Comparison of ENCODE assay signal across 18 cellular contexts in genomic region chr2:128753321-128753720, GRCh38.
A peak's percentile ranks its signal among the peaks of the same experiment; 100 is the strongest.
DNase-seq lines count a peak whose midpoint lies in the region; ATAC-seq and TF ChIP-seq lines count a peak whose summit lies in the region.
"Had no signal": no experiment of that assay in that cellular context is flagged by ENCODE, and none has a peak within 500 bp of the region (broad histone marks: within the 10 kb centered on the region; RNA-seq: fewer than 3 reads in every experiment).

No MANE protein-coding gene starts in this region.

- no peak overlapping the region for H3K27ac Mint-ChIP-seq in WTC11
- peak overlapping the region; percentile 9 for H3K27ac Mint-ChIP-seq in stimulated activated memory B cell treated with anti-CD40 and anti-IgM and Interleukin-4, amounts not matched to agents 10 μg/mL and 1 μg/mL and 100 μg/mL, for 72 hours
- no peak overlapping the region for H3K27ac Mint-ChIP-seq in stimulated activated naive B cell treated with anti-CD40 and anti-IgM and Interleukin-4, amounts not matched to agents 10 μg/mL and 1 μg/mL and 100 μg/mL, for 72 hours
- H3K27ac Mint-ChIP-seq: CD14-positive monocyte had no signal

- ATAC-seq in heart left ventricle = peak in 1 of 4 donors; percentile 63
- no peak for ATAC-seq in right cardiac atrium
- ATAC-seq in WTC11 = peak; percentile 15; the same call in 1 of the 2 replicates
- no peak for ATAC-seq in stimulated activated memory B cell treated with anti-CD40 and anti-IgM and Interleukin-4, amounts not matched to agents 10 μg/mL and 1 μg/mL and 100 μg/mL, for 72 hours
- ATAC-seq in stimulated activated naive B cell treated with anti-CD40 and anti-IgM and Interleukin-4, amounts not matched to agents 10 μg/mL and 1 μg/mL and 100 μg/mL, for 72 hours (replicated peaks) = no peak
- ATAC-seq: HCT116, PC-3 had no signal

- H3K4me3 ChIP-seq in heart left ventricle = no peak overlapping the region
- no peak overlapping the region for H3K4me3 ChIP-seq in right cardiac atrium (ENCODE audit: low read length)
- H3K4me3 ChIP-seq in right atrium auricular region = no peak overlapping the region

- H3K4me3 Mint-ChIP-seq in WTC11 = no peak overlapping the region
- no peak overlapping the region for H3K4me3 Mint-ChIP-seq in stimulated activated memory B cell treated with anti-CD40 and anti-IgM and Interleukin-4, amounts not matched to agents 10 μg/mL and 1 μg/mL and 100 μg/mL, for 72 hours
- no peak overlapping the region for H3K4me3 Mint-ChIP-seq in stimulated activated naive B cell treated with anti-CD40 and anti-IgM and Interleukin-4, amounts not matched to agents 10 μg/mL and 1 μg/mL and 100 μg/mL, for 72 hours
- H3K4me3 Mint-ChIP-seq: CD14-positive monocyte had no signal

- POLR2A ChIA-PET in WTC11 (lab: Charles Lee) = no interaction called here

- CTCF ChIA-PET in WTC11 (lab: Charles Lee) = interaction anchor here (1.0 kb wide), 1 partner anchor 30 kb away, joined by 3 read pairs; no protein-coding TSS in a partner anchor

- peaks cover 30% of the 10 kb centered on the region for H3K4me1 Mint-ChIP-seq in WTC11
- peaks cover 54% of the 10 kb centered on the region for H3K4me1 Mint-ChIP-seq in stimulated activated memory B cell treated with anti-CD40 and anti-IgM and Interleukin-4, amounts not matched to agents 10 μg/mL and 1 μg/mL and 100 μg/mL, for 72 hours
- peaks cover 34 to 57% of the 10 kb centered on the region in 2 donors for H3K4me1 Mint-ChIP-seq in stimulated activated naive B cell treated with anti-CD40 and anti-IgM and Interleukin-4, amounts not matched to agents 10 μg/mL and 1 μg/mL and 100 μg/mL, for 72 hours

- no peaks in the 10 kb centered on the region for H3K36me3 Mint-ChIP-seq in WTC11
- no peaks in the 10 kb centered on the region for H3K36me3 Mint-ChIP-seq in stimulated activated memory B cell treated with anti-CD40 and anti-IgM and Interleukin-4, amounts not matched to agents 10 μg/mL and 1 μg/mL and 100 μg/mL, for 72 hours
- H3K36me3 Mint-ChIP-seq in stimulated activated naive B cell treated with anti-CD40 and anti-IgM and Interleukin-4, amounts not matched to agents 10 μg/mL and 1 μg/mL and 100 μg/mL, for 72 hours = no peaks in the 10 kb centered on the region
- H3K36me3 Mint-ChIP-seq: CD14-positive monocyte had no signal

- peak overlapping the region; percentile 14 to 71 (median 38) for H3K27ac ChIP-seq in heart left ventricle
- H3K27ac ChIP-seq in right cardiac atrium (ENCODE audit: low read length) = no peak overlapping the region
- no peak overlapping the region for H3K27ac ChIP-seq in right atrium auricular region

- intact Hi-C loops in heart left ventricle (cut with DNase I) (loop anchor here in 3 of 10 donors (2.0 to 10.0 kb wide), 3 partner anchors 17 to 431 kb away; no protein-coding TSS in a partner anchor), right cardiac atrium (cut with DNase I) (no loop called here)

- no peaks in the 10 kb centered on the region for H3K27me3 Mint-ChIP-seq in WTC11 (ENCODE audit: low read depth)
- no peaks in the 10 kb centered on the region for H3K27me3 Mint-ChIP-seq in stimulated activated memory B cell treated with anti-CD40 and anti-IgM and Interleukin-4, amounts not matched to agents 10 μg/mL and 1 μg/mL and 100 μg/mL, for 72 hours
- no peaks in the 10 kb centered on the region for H3K27me3 Mint-ChIP-seq in stimulated activated naive B cell treated with anti-CD40 and anti-IgM and Interleukin-4, amounts not matched to agents 10 μg/mL and 1 μg/mL and 100 μg/mL, for 72 hours

- no peaks in the 10 kb centered on the region for H3K36me3 ChIP-seq in heart left ventricle
- H3K36me3 ChIP-seq in right atrium auricular region = no peaks in the 10 kb centered on the region

- WGBS in heart left ventricle, 4 donors = 57 to 72% (median 68%) methylated on average over 7 of the region's 7 CpGs
- WGBS in right cardiac atrium = 59% methylated on average over 7 of the region's 7 CpGs

- H3K27me3 ChIP-seq in heart left ventricle = peaks cover 0 to 8% (median 0%) of the 10 kb centered on the region in 9 donors
- H3K27me3 ChIP-seq in right cardiac atrium (ENCODE audit: control insufficient read depth, insufficient read depth) = no peaks in the 10 kb centered on the region
- no peaks in the 10 kb centered on the region for H3K27me3 ChIP-seq in right atrium auricular region

- TF ChIP-seq POLR2A in heart left ventricle (IDR thresholded peaks at IDR 0.05) = no peak

- no peaks in the 10 kb centered on the region for H3K9me3 Mint-ChIP-seq in WTC11
- H3K9me3 Mint-ChIP-seq in stimulated activated memory B cell treated with anti-CD40 and anti-IgM and Interleukin-4, amounts not matched to agents 10 μg/mL and 1 μg/mL and 100 μg/mL, for 72 hours = no peaks in the 10 kb centered on the region
- H3K9me3 Mint-ChIP-seq in stimulated activated naive B cell treated with anti-CD40 and anti-IgM and Interleukin-4, amounts not matched to agents 10 μg/mL and 1 μg/mL and 100 μg/mL, for 72 hours = no peaks in the 10 kb centered on the region
- H3K9me3 Mint-ChIP-seq: CD14-positive monocyte had no signal

- H3K9me3 ChIP-seq in heart left ventricle (no peaks in the 10 kb centered on the region), right cardiac atrium (ENCODE audit: control insufficient read depth, low read length) (no peaks in the 10 kb centered on the region), right atrium auricular region (no peaks in the 10 kb centered on the region)

- TF ChIP-seq CTCF in heart left ventricle (IDR thresholded peaks at IDR 0.05) = no peak
- TF ChIP-seq CTCF in WTC11 (IDR thresholded peaks at IDR 0.05) = no peak
- TF ChIP-seq CTCF in right atrium auricular region (IDR thresholded peaks at IDR 0.05) = no peak

- H3K4me1 ChIP-seq in heart left ventricle (peaks cover 0 to 36% (median 22%) of the 10 kb centered on the region in 12 donors), right cardiac atrium (ENCODE audit: control insufficient read depth, insufficient read depth, low read length) (peaks cover 10% of the 10 kb centered on the region), right atrium auricular region (peaks cover 0 to 30% of the 10 kb centered on the region in 2 donors)

- DNase-seq in heart left ventricle (no peak), right cardiac atrium (no peak), WTC11 (ENCODE audit: low spot score) (no peak), right atrium auricular region (ENCODE audit: low spot score) (peak; percentile 40), NOMO-1 (lab: John Stamatoyannopoulos, UW; ENCODE audit: unreplicated experiment in 2 of 2) (no peak)
- DNase-seq in activated effector memory CD4-positive, alpha-beta T cell treated with anti-CD3 and anti-CD28 coated beads, Interleukin-2, amount 50 U/mL, for 16 hours = no peak
- no peak for DNase-seq in stimulated activated naive B cell treated with anti-CD40 and anti-IgM and Interleukin-4, amounts not matched to agents 10 μg/mL and 1 μg/mL and 100 μg/mL, for 72 hours
- DNase-seq: COR-L47; DMS153; NCI-H1092; NCI-H2107; NCI-H345; NCI-H69; NK-92 treated with Interleukin-12 subunit alpha and Interleukin-12 subunit beta, amount 100 ng/mL, for 24 hours; PC-3 had no signal

TF ChIP-seq in WTC11, 78 proteins besides CTCF, POLR2A, EP300 and RAD21:
- TF ChIP-seq ZNF232 (CRISPR knock-in tag; IDR thresholded peaks at IDR 0.05) = no peak
- no peak for TF ChIP-seq ZNF263 (CRISPR knock-in tag; IDR thresholded peaks at IDR 0.05; ENCODE audit: low read depth)
- no peak for TF ChIP-seq TEAD4 (CRISPR knock-in tag; IDR thresholded peaks at IDR 0.05)
- TF ChIP-seq GRHL2 (CRISPR knock-in tag; IDR thresholded peaks at IDR 0.05; ENCODE audit: insufficient replicate concordance, severe bottlenecking) = no peak

Comparison
In these comparisons a context has a peak if more than half of its experiments do, and no peak if none do; other contexts are left out.
1. H3K27ac ChIP-seq: peak in heart left ventricle (12 of 12); none in right cardiac atrium (single experiment) and right atrium auricular region (0 of 2).